In the genomic region with DNA sequence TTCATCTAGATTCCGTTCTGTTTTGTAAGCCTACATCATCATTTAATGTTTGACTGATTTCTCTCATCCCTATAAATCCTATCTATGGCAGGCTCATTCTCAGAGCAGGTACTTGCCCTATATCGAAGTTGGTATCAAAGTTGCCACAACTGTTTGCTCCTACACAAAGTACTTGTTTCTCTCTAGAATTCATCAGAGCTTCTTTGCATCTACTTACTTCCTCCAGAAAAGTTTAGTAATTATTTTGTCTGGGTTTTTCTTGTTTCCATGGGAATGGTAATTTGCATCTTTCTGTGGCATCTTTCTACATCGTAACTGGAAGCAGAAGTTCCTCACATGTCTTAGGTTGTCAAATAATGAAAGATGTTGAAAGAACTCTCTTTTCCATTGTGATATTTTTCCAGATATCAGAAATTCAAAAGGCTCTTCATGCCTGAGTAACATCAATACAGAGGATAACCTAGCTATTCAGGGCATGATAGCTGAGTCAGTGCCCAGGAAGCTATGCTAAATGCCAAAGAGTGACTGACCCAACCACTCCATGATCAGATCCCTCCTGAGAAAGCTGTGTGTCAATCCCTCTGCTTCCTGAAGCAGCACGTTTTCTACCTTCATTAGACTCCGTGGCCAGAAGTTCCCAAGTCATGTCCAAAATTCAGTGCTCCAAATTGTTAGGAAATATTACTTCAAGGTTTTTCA, we compare ENCODE assay signal across 14 cellular contexts.
DNase-seq lines count a peak whose midpoint lies in the region; ATAC-seq, FAIRE-seq and TF ChIP-seq lines count a peak whose summit lies in the region.
"Had no signal": no experiment of that assay in that cellular context is flagged by ENCODE, and none has a peak within 500 bp of the region (broad histone marks: within the 10 kb centered on the region; RNA-seq: fewer than 3 reads in every experiment).

No MANE protein-coding gene starts in this region.

- no peak overlapping the region for H3K4me2 ChIP-seq in HepG2 (ENCODE audit: low read depth, low read length)

- no peak for TF ChIP-seq RAD21 in HepG2 (CRISPR knock-in tag; IDR thresholded peaks at IDR 0.05)

- H3K9me3 ChIP-seq in HepG2 (ENCODE audit: low read length) (no peaks in the 10 kb centered on the region), right lobe of liver (no peaks in the 10 kb centered on the region)
- H3K9me3 ChIP-seq: pancreas had no signal

- H4K20me1 ChIP-seq in HepG2 (ENCODE audit: insufficient read depth, low read length) = no peaks in the 10 kb centered on the region

- H3K4me1 ChIP-seq in HepG2 (ENCODE audit: insufficient read depth, low read length) (peaks cover 35% of the 10 kb centered on the region), right lobe of liver (no peaks in the 10 kb centered on the region)
- H3K4me1 ChIP-seq: pancreas had no signal

- 87% methylated on average over 5 of the region's 5 CpGs for WGBS in HepG2 (ENCODE audit: low lambda C conversion rate)
- WGBS in right lobe of liver (ENCODE audit: insufficient coverage, low coverage, low lambda C conversion rate, missing lambda C conversion rate) = 88% methylated on average over 5 of the region's 5 CpGs

- no peaks in the 10 kb centered on the region for H3K79me2 ChIP-seq in HepG2 (ENCODE audit: insufficient read depth, low read length)

- H3K4me3 ChIP-seq in HepG2 (replicated peaks in 1 of 3; ENCODE audit: insufficient read depth in 1 of 3, low read depth in 2 of 3, low read length in 3 of 3) = no peak overlapping the region
- no peak overlapping the region for H3K4me3 ChIP-seq in right lobe of liver
- H3K4me3 ChIP-seq: pancreas had no signal

- ATAC-seq in HepG2 (no peak), right lobe of liver (no peak), HG02610 (IDR thresholded peaks at IDR 0.05; ENCODE audit: unreplicated experiment) (no peak)
- ATAC-seq: pancreas had no signal

- intact Hi-C loops in HepG2 (cut with micrococcal nuclease; ENCODE audit: unreplicated experiment) (no loop called here), right lobe of liver (cut with DNase I) (no loop called here)

- DNase-seq in HepG2 (ENCODE audit: low spot score) = peak; percentile 10
- DNase-seq in right lobe of liver = no peak
- DNase-seq in SK-MEL-5 (ENCODE audit: low read depth, low spot score) = peak; percentile 14
- peak; percentile 49 for DNase-seq in fibroblast of peridontal ligament (ENCODE audit: extremely low read depth)
- no peak for DNase-seq in NCI-H187 (lab: John Stamatoyannopoulos, UW)
- no peak for DNase-seq in stimulated activated CD4-positive, alpha-beta T cell treated with anti-CD3 and anti-CD28 coated beads, Interleukin-2, amount 100 ng/mL, for 48 hours
- no peak for DNase-seq in NCI-H345 treated with DMSO at 0.1 percent for 48 hours (lab: John Stamatoyannopoulos, UW; ENCODE audit: unreplicated experiment)
- DNase-seq: amniotic stem cell, hippocampal formation, NCI-H1105 treated with DMSO at 0.1 percent for 48 hours, NCI-H82, pancreas had no signal

- H2AFZ ChIP-seq in HepG2 (ENCODE audit: low read length) = no peak overlapping the region

- TF ChIP-seq POLR2A in HepG2 (IDR thresholded peaks at IDR 0.05; ENCODE audit: insufficient read depth in 1 of 2, low read depth in 2 of 2, low read length in 2 of 2) = no peak
- TF ChIP-seq POLR2A in right lobe of liver (IDR thresholded peaks at IDR 0.05) = no peak

- no peak for TF ChIP-seq CTCF in HepG2 (CRISPR knock-in tag; IDR thresholded peaks at IDR 0.05)
- no peak for TF ChIP-seq CTCF in right lobe of liver (IDR thresholded peaks at IDR 0.05)

- BruUV-seq in HepG2 (replicated peaks; lab: Mats Ljungman, UMichigan) = no TSS peak

- no peak overlapping the region for H3K27ac ChIP-seq in HepG2 (ENCODE audit: extremely low read length, insufficient read depth, low read length)
- H3K27ac ChIP-seq in right lobe of liver = no peak overlapping the region
- H3K27ac ChIP-seq: pancreas had no signal

- FAIRE-seq in HepG2 (lab: Jason Lieb, UNC) = no peak
- FAIRE-seq: HTR-8/SVneo, pancreas had no signal

- H3K27me3 ChIP-seq in HepG2 (ENCODE audit: control insufficient read depth in 1 of 2, insufficient read depth in 2 of 2, low read length in 2 of 2) (no peaks in the 10 kb centered on the region), right lobe of liver (no peaks in the 10 kb centered on the region)
- H3K27me3 ChIP-seq: pancreas had no signal

- POLR2A ChIA-PET in HepG2 (lab: Yijun Ruan, JAX) = no interaction called here

- in situ Hi-C loops in HepG2 (cut with HindIII; ENCODE audit: extremely low pct_ligation_motif_present, low pct_unique_long_range_greater_than_20kb) = no loop called here
- in situ Hi-C loops in SK-MEL-5 (cut with HindIII; ENCODE audit: low pct_unique_long_range_greater_than_20kb, low sequenced_read_pairs) = no loop called here

- CTCF ChIA-PET in HepG2 (lab: Yijun Ruan, JAX; ENCODE audit: low intra/inter-chr PET ratio, low total read pairs) = no interaction called here

- TF ChIP-seq EP300 in HepG2 (IDR thresholded peaks at IDR 0.05; ENCODE audit: low read depth in 2 of 2, low read length in 2 of 2) (no peak), HepG2 (CRISPR knock-in tag; IDR thresholded peaks at IDR 0.05; ENCODE audit: borderline replicate concordance) (no peak)

- H3K36me3 ChIP-seq in HepG2 (replicated peaks in 1 of 2; ENCODE audit: control insufficient read depth in 1 of 2, insufficient read depth in 2 of 2, low read length in 2 of 2) (peaks cover 0 to 4% of the 10 kb centered on the region in 2 experiments; a peak in 1 of 5 replicates), right lobe of liver (no peaks in the 10 kb centered on the region)
- H3K36me3 ChIP-seq: pancreas had no signal

- no peak overlapping the region for H3K9ac ChIP-seq in HepG2 (ENCODE audit: insufficient read depth, low read depth, low read length)

TF ChIP-seq in HepG2, 621 proteins besides CTCF, POLR2A, EP300 and RAD21:
- no peak for TF ChIP-seq ZBTB3 (CRISPR knock-in tag; IDR thresholded peaks at IDR 0.05; ENCODE audit: borderline replicate concordance, low read depth)

Comparison
In these comparisons a context has a peak if more than half of its experiments do, and no peak if none do; other contexts are left out.
1. DNase-seq: peak in HepG2 (single experiment), SK-MEL-5 (single experiment) and fibroblast of peridontal ligament (single experiment); none in right lobe of liver (0 of 3), NCI-H187 (0 of 2), stimulated activated CD4-positive, alpha-beta T cell treated with anti-CD3 and anti-CD28 coated beads, Interleukin-2, amount 100 ng/mL, for 48 hours (0 of 2) and NCI-H345 treated with DMSO at 0.1 percent for 48 hours (single experiment).